Comparison of ENCODE assay signal across 16 cellular contexts in the genomic region with DNA sequence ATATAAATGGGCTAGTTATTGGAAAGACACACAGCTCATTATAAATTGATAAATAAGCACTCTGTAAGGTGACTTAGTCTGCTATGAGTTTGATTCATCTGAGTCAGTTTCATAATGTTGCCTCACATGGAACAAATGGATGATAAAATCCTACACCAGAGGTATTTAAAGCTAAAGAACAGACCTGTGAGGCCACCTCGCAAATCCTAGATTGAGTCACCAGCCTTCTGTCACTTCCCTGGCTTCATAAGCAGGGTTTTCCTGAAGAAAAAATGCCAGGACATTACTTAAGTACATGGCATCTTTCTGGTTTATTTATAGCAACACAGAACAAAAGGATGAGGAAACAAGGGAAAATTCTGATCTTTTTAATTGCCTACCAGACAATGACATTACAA. TPM values are rescaled to one million over a fixed set of nuclear protein-coding genes. Genes with fewer than 3 reads are reported as not detected.
DNase-seq lines count a peak whose midpoint lies in the region; ATAC-seq, FAIRE-seq and TF ChIP-seq lines count a peak whose summit lies in the region.
"Had no signal": no experiment of that assay in that cellular context is flagged by ENCODE, and none has a peak within 500 bp of the region (broad histone marks: within the 10 kb centered on the region; RNA-seq: fewer than 3 reads in every experiment).

No MANE protein-coding gene starts in this region.

- H3K4me3 Mint-ChIP-seq in CD4-positive, alpha-beta memory T cell = peak overlapping the region in 5 of 8 donors; percentile 27 to 81 (median 48)
- H3K4me3 Mint-ChIP-seq: WTC11 had no signal

- TF ChIP-seq RAD21 in GM12878 (IDR thresholded peaks at IDR 0.05; ENCODE audit: insufficient read depth, low read depth, low read length) = no peak

- peak overlapping the region; percentile 8 for H3K27ac ChIP-seq in CD4-positive, alpha-beta memory T cell (ENCODE audit: low read depth, low read length)
- no peak overlapping the region for H3K27ac ChIP-seq in GM12878 (ENCODE audit: control insufficient read depth, insufficient read depth)
- H3K27ac ChIP-seq in sigmoid colon = no peak overlapping the region
- H3K27ac ChIP-seq: prostate gland, SJCRH30 had no signal

- SMC1A ChIA-PET in GM12878 (lab: Charles Lee; ENCODE audit: uncharacterized antibody, unreplicated experiment) = interaction anchor here (0.6 to 14.5 kb wide), 21 partner anchors 8 to 198 kb away, joined by 3 to 224 read pairs (median 7); no protein-coding TSS in a partner anchor

- RAD21 ChIA-PET in GM12878 (lab: Charles Lee; ENCODE audit: unreplicated experiment) = interaction anchor here (1.0 to 12.0 kb wide), 8 partner anchors 9 to 108 kb away, joined by 3 to 176 read pairs (median 12); no protein-coding TSS in a partner anchor

- peaks cover 0 to 4% (median 0%) of the 10 kb centered on the region in 8 donors for H3K9me3 Mint-ChIP-seq in CD4-positive, alpha-beta memory T cell

- H3K27me3 Mint-ChIP-seq in CD4-positive, alpha-beta memory T cell = no peaks in the 10 kb centered on the region

- no TSS peak for BruUV-seq in GM12878 (replicated peaks; lab: Mats Ljungman, UMichigan)

- no peak overlapping the region for H3K4me2 ChIP-seq in GM12878 (ENCODE audit: control insufficient read depth, insufficient read depth)

- POLR2A ChIA-PET in CD4-positive, alpha-beta memory T cell (lab: Charles Lee; ENCODE audit: partially characterized antibody) = interaction anchor here (1.0 to 33.0 kb wide), 8 partner anchors 14 to 835 kb away, joined by 3 to 1832 read pairs (median 18); partner anchors contain the start of genes CD2 and TTF2
- POLR2A ChIA-PET in GM12878 (lab: Charles Lee) = interaction anchor here (0.6 to 5.9 kb wide), 9 partner anchors 8 to 287 kb away, joined by 3 to 45 read pairs (median 4); partner anchors contain the start of gene TTF2

- ATAC-seq in GM12878 (no peak), GM21737 (IDR thresholded peaks at IDR 0.05; ENCODE audit: unreplicated experiment) (no peak)
- ATAC-seq: WTC11 had no signal

- no peaks in the 10 kb centered on the region for H3K9me3 ChIP-seq in CD4-positive, alpha-beta memory T cell (ENCODE audit: control insufficient read depth in 1 of 2, low read length in 2 of 2)
- H3K9me3 ChIP-seq in GM12878 (replicated peaks; ENCODE audit: control insufficient read depth, insufficient read depth, low read length) (no peaks in the 10 kb centered on the region; the same call in 1 of the 3 replicates), sigmoid colon (no peaks in the 10 kb centered on the region)
- H3K9me3 ChIP-seq: prostate gland had no signal

- TF ChIP-seq CTCF in GM12878 (IDR thresholded peaks at IDR 0.05 in 2 of 3, conservative IDR thresholded peaks at IDR 0.05 in 1 of 3; ENCODE audit: control insufficient read depth in 2 of 3, extremely low read depth in 1 of 3, insufficient read depth in 1 of 3, low read depth in 3 of 3, low read length in 3 of 3) (no peak), sigmoid colon (IDR thresholded peaks at IDR 0.05) (no peak)

- no peak for FAIRE-seq in GM12878 (lab: Jason Lieb, UNC)
- FAIRE-seq: endometrium had no signal

- peaks cover 25 to 26% of the 10 kb centered on the region in 2 donors for H3K36me3 Mint-ChIP-seq in CD4-positive, alpha-beta memory T cell
- H3K36me3 Mint-ChIP-seq: WTC11 had no signal

- 89% methylated on average over 1 of the region's 1 CpG for WGBS in GM12878 (ENCODE audit: insufficient coverage, insufficient replicate concordance, low lambda C conversion rate, missing lambda C conversion rate)
- 75 to 88% methylated on average over 1 of the region's 1 CpG for WGBS in sigmoid colon, 2 donors

- no peak overlapping the region for H2AFZ ChIP-seq in GM12878 (ENCODE audit: control insufficient read depth, low read depth, low read length)

- intact Hi-C loops in CD4-positive, alpha-beta memory T cell (cut with micrococcal nuclease) = no loop called here
- intact Hi-C loops in GM12878 (cut with micrococcal nuclease; ENCODE audit: unreplicated experiment) = no loop called here
- intact Hi-C loops in sigmoid colon (cut with DNase I) = no loop called here

- CTCF ChIA-PET in CD4-positive, alpha-beta memory T cell (lab: Charles Lee; ENCODE audit: partially characterized antibody) = interaction anchor here (0.8 to 15.3 kb wide), 8 partner anchors 8 to 280 kb away, joined by 3 to 276 read pairs (median 4); no protein-coding TSS in a partner anchor
- CTCF ChIA-PET in GM12878 (lab: Yijun Ruan, JAX) = interaction anchor here (0.6 to 12.8 kb wide), 11 partner anchors 8 to 273 kb away, joined by 3 to 120 read pairs (median 4); no protein-coding TSS in a partner anchor

- no peak overlapping the region for H3K9ac ChIP-seq in GM12878 (ENCODE audit: control insufficient read depth, insufficient read depth, low read length)

- H4K20me1 ChIP-seq in GM12878 (ENCODE audit: control insufficient read depth, insufficient read depth) = no peaks in the 10 kb centered on the region

- peaks cover 17% of the 10 kb centered on the region for H3K36me3 ChIP-seq in CD4-positive, alpha-beta memory T cell (ENCODE audit: insufficient read depth, low read length)
- H3K36me3 ChIP-seq in GM12878 (ENCODE audit: control insufficient read depth in 2 of 2, insufficient read depth in 2 of 2, low read length in 1 of 2) (no peaks in the 10 kb centered on the region), sigmoid colon (no peaks in the 10 kb centered on the region)
- H3K36me3 ChIP-seq: prostate gland, SJCRH30 had no signal

- H3K4me1 Mint-ChIP-seq in CD4-positive, alpha-beta memory T cell = peaks cover 50 to 65% (median 63%) of the 10 kb centered on the region in 4 donors

- H3K79me2 ChIP-seq in GM12878 (ENCODE audit: control insufficient read depth, insufficient read depth, low read length) = no peaks in the 10 kb centered on the region

- no peak for TF ChIP-seq POLR2A in GM12878 (IDR thresholded peaks at IDR 0.05; ENCODE audit: low read depth, low read length)
- no peak for TF ChIP-seq POLR2A in sigmoid colon (IDR thresholded peaks at IDR 0.05)

- H3K4me3 ChIP-seq in CD4-positive, alpha-beta memory T cell (ENCODE audit: low read length in 2 of 2) = no peak overlapping the region
- H3K4me3 ChIP-seq in GM12878 (no peak overlapping the region), sigmoid colon (no peak overlapping the region)
- H3K4me3 ChIP-seq: prostate gland, SJCRH30 had no signal

- TF ChIP-seq EP300 in GM12878 (IDR thresholded peaks at IDR 0.05; ENCODE audit: borderline replicate concordance in 1 of 2, control insufficient read depth in 1 of 2, low read depth in 2 of 2, low read length in 2 of 2) = no peak
- TF ChIP-seq EP300 in sigmoid colon (IDR thresholded peaks at IDR 0.05) = no peak

- peak overlapping the region in 5 of 7 donors; percentile 70 to 99 (median 98) for H3K27ac Mint-ChIP-seq in CD4-positive, alpha-beta memory T cell
- H3K27ac Mint-ChIP-seq: WTC11 had no signal

- in situ Hi-C loops in GM12878 (cut with MboI) = no loop called here

- no peaks in the 10 kb centered on the region for H3K27me3 ChIP-seq in CD4-positive, alpha-beta memory T cell (ENCODE audit: insufficient read depth, low read length)
- H3K27me3 ChIP-seq in GM12878 (replicated peaks in 1 of 2; ENCODE audit: control insufficient read depth in 2 of 2, insufficient read depth in 2 of 2, low read length in 1 of 2) (no peaks in the 10 kb centered on the region), sigmoid colon (no peaks in the 10 kb centered on the region)
- H3K27me3 ChIP-seq: SJCRH30 had no signal

- peaks cover 56% of the 10 kb centered on the region for H3K4me1 ChIP-seq in CD4-positive, alpha-beta memory T cell (ENCODE audit: insufficient read depth, low read length)
- H3K4me1 ChIP-seq in GM12878 (ENCODE audit: control insufficient read depth, insufficient read depth, low read length) = peaks cover 21% of the 10 kb centered on the region
- no peaks in the 10 kb centered on the region for H3K4me1 ChIP-seq in sigmoid colon
- H3K4me1 ChIP-seq: prostate gland, SJCRH30 had no signal

- no peak for DNase-seq in CD4-positive, alpha-beta memory T cell
- DNase-seq in M059J (ENCODE audit: low read depth) (peak; percentile 69), GM12878 (ENCODE audit: low read depth, low spot score) (no peak), middle frontal gyrus (ENCODE audit: extremely low spot score, low spot score) (peak; percentile 17), DMS 273 treated with DMSO at 0.1 percent for 48 hours (lab: John Stamatoyannopoulos, UW) (no peak), sigmoid colon (no peak)
- DNase-seq: amniotic stem cell, NCI-H1048, NCI-H524, SJCRH30 had no signal

TF ChIP-seq in GM12878, 131 proteins besides CTCF, POLR2A, EP300 and RAD21 (continues in another document):
- no peak for TF ChIP-seq RELA (IDR thresholded peaks at IDR 0.05; ENCODE audit: borderline replicate concordance, partially characterized antibody)
- peak in 1 of 2 experiments; percentile 49; a peak in 1 of 4 replicates for TF ChIP-seq CEBPB (IDR thresholded peaks at IDR 0.05; ENCODE audit: borderline replicate concordance in 1 of 2, low read depth in 2 of 2, low read length in 2 of 2)
- no peak for TF ChIP-seq YBX1 (IDR thresholded peaks at IDR 0.05)
- TF ChIP-seq IKZF1 (conservative IDR thresholded peaks at IDR 0.05) = 0 out of 2 replicates have a peak, but pooled peaks have one; percentile 11
- TF ChIP-seq IKZF2 (IDR thresholded peaks at IDR 0.05) = peak; percentile 20 to 23; a peak in 1 of 4 replicates
- TF ChIP-seq JUNB (IDR thresholded peaks at IDR 0.05) = peak; percentile 41; the same call in 1 of the 2 replicates

RNA-seq across cellular contexts. Expression of gene CD2, which starts 18.4 kb away (rescaled TPM):
- total RNA-seq in CD4-positive, alpha-beta memory T cell = 100 to 1,000 TPM; 305 to 316 TPM
- 100 to 1,000 TPM; 409 to 471 TPM for polyA plus RNA-seq in CD4-positive, alpha-beta memory T cell
- total RNA-seq in M059J (2014; rRNA removed; shearing (Covaris generic)) = not detected in 2 replicates
- 0.67 TPM in 1 of 2 replicates, not detected in the other for total RNA-seq in GM12878 (2013; cell fraction: nucleolus; rRNA removed)
- 1.4 and 3.1 TPM in 2 replicates for total RNA-seq in GM12878 (2014; rRNA removed)
- total RNA-seq in GM12878 (2014; rRNA removed; fragmentation: Illumina TruSeq; extraction: Trizol) = 4.1 and 4.8 TPM in 2 replicates
- total RNA-seq in GM12878 (2021) = 2.4 and 2.9 TPM in 2 replicates
- polyA plus RNA-seq in GM12878 (2011; ENCODE audit: low read depth) = not detected
- 0.12 and 0.15 TPM in 2 replicates for polyA plus RNA-seq in GM12878 (2011; rRNA removed)
- polyA plus RNA-seq in GM12878 (2011; cell fraction: cytosol; rRNA removed) = 0.07 and 0.13 TPM in 2 replicates
- 0.15 TPM in 1 of 2 replicates, not detected in the other for polyA plus RNA-seq in GM12878 (2011; cell fraction: nucleus; rRNA removed)
- polyA plus RNA-seq in GM12878 (2012) = not detected in 2 replicates
- 4.2 and 8.8 TPM in 2 replicates for polyA plus RNA-seq in GM12878 (2014; fragmentation: Illumina TruSeq; extraction: Trizol)
- 1 to 10 TPM; 3.0 to 4.3 TPM for polyA plus RNA-seq in GM12878 (2014; fragmentation: Nextera tagmentation; extraction: Ambion mirVana)
- polyA plus RNA-seq in GM12878 (2014; rRNA removed) = 1.8 and 2.7 TPM in 2 replicates
- 1 to 10 TPM; 1.1 to 1.6 TPM for polyA plus RNA-seq in GM12878 (2016; fragmentation: Nextera tagmentation; extraction: Ambion mirVana)
- 0.15 TPM in 1 of 2 replicates, not detected in the other for polyA minus RNA-seq in GM12878 (2011; rRNA and poly(A)+ RNA removed)
- polyA minus RNA-seq in GM12878 (2011; cell fraction: cytosol; rRNA and poly(A)+ RNA removed) = not detected in 2 replicates
- not detected in 2 replicates for polyA minus RNA-seq in GM12878 (2011; cell fraction: nucleus; rRNA and poly(A)+ RNA removed)
- total RNA-seq in sigmoid colon = 1 to 10 TPM in 1 of 4 donors, under 1 TPM in 2, not detected in 1; 0.36 to 1.8 (median 0.41) TPM
- polyA plus RNA-seq in sigmoid colon = 10 to 100 TPM in 1 of 3 donors, 1 to 10 TPM in 1, under 1 TPM in 1; 0.46 to 30.2 (median 4.2) TPM
- total RNA-seq: H4, SJCRH30, temporal lobe had no signal

Comparison
In these comparisons a context has a peak if more than half of its experiments do, and no peak if none do; other contexts are left out.
1. DNase-seq: peak in M059J (single experiment) and middle frontal gyrus (single experiment); none in CD4-positive, alpha-beta memory T cell (0 of 5), GM12878 (single experiment), DMS 273 treated with DMSO at 0.1 percent for 48 hours (single experiment) and sigmoid colon (single experiment).
2. RNA of gene CD2, which starts 18.4 kb away (total RNA-seq): 305 to 316 TPM in CD4-positive, alpha-beta memory T cell; 0.67 to 4.8 TPM in GM12878, 0.36 to 1.8 TPM in sigmoid colon and not detected in M059J; every median in the first group is over 10 times any median in the second.